In the genomic region with DNA sequence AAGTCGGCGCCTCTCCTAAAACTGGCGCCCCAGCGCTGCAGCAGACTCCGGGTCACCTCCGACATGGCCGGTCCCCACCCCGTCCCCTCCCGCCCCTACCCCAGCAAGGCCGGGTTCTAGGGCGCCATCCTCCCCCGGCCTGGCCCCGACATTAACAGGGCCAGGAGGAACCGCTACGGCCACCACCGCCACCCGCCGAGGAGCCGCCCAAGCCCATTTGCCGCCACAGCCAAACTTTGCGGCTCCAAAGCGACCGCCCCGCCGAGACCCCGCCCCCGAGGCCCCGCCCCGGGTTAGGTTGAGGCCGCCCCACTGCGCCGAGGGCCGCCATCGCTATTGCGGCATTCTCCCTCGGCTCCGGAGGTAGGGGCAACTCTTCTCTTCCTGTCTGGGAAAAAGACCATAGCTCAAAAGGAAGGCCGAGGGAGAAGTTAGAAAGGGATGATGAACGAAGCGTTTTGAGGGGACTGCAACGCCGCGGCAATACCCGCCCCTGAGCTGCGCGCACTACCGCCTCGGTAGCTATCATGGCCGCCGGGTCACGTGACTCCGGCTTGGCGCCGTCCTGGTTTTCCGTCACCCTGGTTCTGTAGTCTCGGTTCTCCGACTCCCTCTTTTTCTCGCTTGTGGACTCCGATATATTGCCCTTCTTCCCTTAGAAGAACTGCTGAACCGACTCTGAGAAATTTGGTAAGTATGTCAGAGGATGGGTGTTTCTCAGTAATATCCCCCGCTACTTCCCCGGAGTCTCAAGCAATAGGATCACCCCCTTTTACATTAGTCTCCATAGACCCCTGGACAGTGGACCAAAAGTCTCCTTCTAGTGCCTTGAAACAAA, we compare ENCODE assay signal across 8 cellular contexts. TPM values are rescaled to one million over a fixed set of nuclear protein-coding genes. Genes with fewer than 3 reads are reported as not detected.
DNase-seq lines count a peak whose midpoint lies in the region; ATAC-seq, FAIRE-seq and TF ChIP-seq lines count a peak whose summit lies in the region.

TSS of gene AIDA (minus strand) at position 239 of the 838 bp plus-strand sequence. CDS start at position 65, 174 bp downstream.
TSS of gene BROX (plus strand) at position 312 of the 838 bp plus-strand sequence. CDS start 3,136 bp downstream, outside the sequence.

- H3K4me3 ChIP-seq in AG10803 (ENCODE audit: low read length): peak within 1 kb of the TSS; percentile 79
- H3K4me3 ChIP-seq in keratinocyte (ENCODE audit: control insufficient read depth in 2 of 3, extremely low read depth in 1 of 3, insufficient read depth in 2 of 3, low read depth in 1 of 3, low read length in 3 of 3): peak within 1 kb of the TSS; percentile 89 to 98 (median 90)

- H3K27ac Mint-ChIP-seq in central memory CD8-positive, alpha-beta T cell (ENCODE audit: low read depth): peak within 1 kb of the TSS; percentile 97

- H3K79me2 ChIP-seq in keratinocyte (ENCODE audit: control insufficient read depth, insufficient read depth, low read length): peaks cover 56% of the 10 kb centered on the region

- TF ChIP-seq CTCF in AG10803 (conservative IDR thresholded peaks at IDR 0.05; ENCODE audit: low read length) (no peak), keratinocyte (optimal IDR thresholded peaks at IDR 0.05 in 1 of 3, IDR thresholded peaks at IDR 0.05 in 1 of 3, conservative IDR thresholded peaks at IDR 0.05 in 1 of 3; ENCODE audit: extremely low read depth in 1 of 3, insufficient read depth in 2 of 3, low read length in 3 of 3) (no peak)

- peak; percentile 81 for DNase-seq in AG10803 (ENCODE audit: low read depth)
- peak; percentile 72 for DNase-seq in NCI-H446 treated with DMSO at 0.1 percent for 48 hours (lab: John Stamatoyannopoulos, UW)
- peak; percentile 92 to 97 for DNase-seq in central memory CD8-positive, alpha-beta T cell (ENCODE audit: low spot score in 2 of 2)
- DNase-seq in keratinocyte (ENCODE audit: low read depth, low spot score): no peak
- peak; percentile 92 to 98 for DNase-seq in stimulated activated CD4-positive, alpha-beta T cell treated with anti-CD3 and anti-CD28 coated beads, Interleukin-15, amount 100 ng/mL, for 1 hour (ENCODE audit: low read depth in 1 of 2, low spot score in 1 of 2)

- H3K27me3 Mint-ChIP-seq in central memory CD8-positive, alpha-beta T cell: no peaks in the 10 kb centered on the region

- dilution Hi-C loops in keratinocyte (cut with MboI; ENCODE audit: extremely low pct_ligation_motif_present, low sequenced_read_pairs): no loop called here

- peak; percentile 66 for TF ChIP-seq POLR2A in GM19099 (IDR thresholded peaks at IDR 0.05; ENCODE audit: extremely low read depth, insufficient read length, low read depth)

- no peaks in the 10 kb centered on the region for H3K9me3 ChIP-seq in keratinocyte (ENCODE audit: control insufficient read depth, low read depth, low read length)

- peak within 1 kb of the TSS; percentile 99 for H3K4me3 Mint-ChIP-seq in central memory CD8-positive, alpha-beta T cell

- peak; percentile 59 for ATAC-seq in HG03378 (IDR thresholded peaks at IDR 0.05; ENCODE audit: unreplicated experiment)
- ATAC-seq in activated CD4-positive, CD25-positive, alpha-beta regulatory T cell treated with anti-CD3 and anti-CD28 coated beads, Interleukin-2, amount 50 U/mL, for 24 hours: peak; percentile 83 to 86
- peak; percentile 72 for ATAC-seq in central memory CD8-positive, alpha-beta T cell (replicated peaks; ENCODE audit: extremely low read depth, poor library complexity, severe bottlenecking)

- H3K27me3 ChIP-seq in keratinocyte (ENCODE audit: control insufficient read depth, extremely low read depth, insufficient read depth, low read length): no peaks in the 10 kb centered on the region

- peaks cover 4 to 5% of the 10 kb centered on the region in 2 experiments for H3K36me3 ChIP-seq in keratinocyte (ENCODE audit: control insufficient read depth in 2 of 2, extremely low read depth in 1 of 2, insufficient read depth in 2 of 2, low read length in 2 of 2)

- peak within 1 kb of the TSS; percentile 85 for H3K9ac ChIP-seq in keratinocyte (ENCODE audit: control insufficient read depth, extremely low read depth, insufficient read depth, low read length)

- no peaks in the 10 kb centered on the region for H4K20me1 ChIP-seq in keratinocyte (ENCODE audit: control insufficient read depth, extremely low read depth, insufficient read depth, low read length)

- H3K4me1 ChIP-seq in keratinocyte (ENCODE audit: control insufficient read depth, extremely low read depth, insufficient read depth, low read length): peaks cover 11% of the 10 kb centered on the region

- peaks cover 41% of the 10 kb centered on the region for H3K36me3 Mint-ChIP-seq in central memory CD8-positive, alpha-beta T cell (ENCODE audit: insufficient read depth)

- no peaks in the 10 kb centered on the region for H3K9me1 ChIP-seq in keratinocyte (ENCODE audit: control insufficient read depth, extremely low read depth, insufficient read depth, low read length)

- H3K27ac ChIP-seq in keratinocyte (ENCODE audit: control insufficient read depth, insufficient read depth, low read length): peak within 1 kb of the TSS; percentile 86

- H3K9me3 Mint-ChIP-seq in central memory CD8-positive, alpha-beta T cell: no peaks in the 10 kb centered on the region

- no peak for FAIRE-seq in keratinocyte (lab: Jason Lieb, UNC)

- peak within 1 kb of the TSS; percentile 93 for H3K4me2 ChIP-seq in keratinocyte (ENCODE audit: control insufficient read depth, extremely low read depth, insufficient read depth, low read depth, low read length)

- peak within 1 kb of the TSS; percentile 97 for H2AFZ ChIP-seq in keratinocyte (ENCODE audit: control insufficient read depth, low read length)

- peaks cover 56% of the 10 kb centered on the region for H3K4me1 Mint-ChIP-seq in central memory CD8-positive, alpha-beta T cell

RNA-seq across cellular contexts. Expression of gene AIDA, which starts in this region (rescaled TPM):
- polyA plus RNA-seq in keratinocyte: 53.4 to 86.8 TPM (median 55.4 TPM) in 3 replicates
- polyA plus RNA-seq in keratinocyte (2011; ENCODE audit: low read depth): 36.1 TPM
- polyA plus RNA-seq in keratinocyte (2011; cell fraction: cytosol; rRNA removed): 58.4 and 112 TPM in 2 replicates
- polyA plus RNA-seq in keratinocyte (2011; cell fraction: nucleus; rRNA removed): 18.9 and 23.2 TPM in 2 replicates
- polyA plus RNA-seq in keratinocyte (2012; ENCODE audit: low replicate concordance): 27.7 and 56.6 TPM in 2 replicates
- 32.0 to 86.8 TPM (median 49.4 TPM) in 3 replicates for polyA minus RNA-seq in keratinocyte
- 52.0 TPM for polyA minus RNA-seq in keratinocyte (2011; cell fraction: cytosol; rRNA and poly(A)+ RNA removed)
- polyA minus RNA-seq in keratinocyte (2011; cell fraction: nucleus; rRNA and poly(A)+ RNA removed): 12.5 and 20.9 TPM in 2 replicates

RNA-seq across cellular contexts. Expression of gene BROX, which starts in this region (rescaled TPM):
- 5.0 to 9.6 TPM (median 6.4 TPM) in 3 replicates for polyA plus RNA-seq in keratinocyte
- 21.6 TPM for polyA plus RNA-seq in keratinocyte (2011; ENCODE audit: low read depth)
- polyA plus RNA-seq in keratinocyte (2011; cell fraction: cytosol; rRNA removed): 5.9 and 10.1 TPM in 2 replicates
- polyA plus RNA-seq in keratinocyte (2011; cell fraction: nucleus; rRNA removed): 7.7 and 9.9 TPM in 2 replicates
- 26.0 and 26.5 TPM in 2 replicates for polyA plus RNA-seq in keratinocyte (2012; ENCODE audit: low replicate concordance)
- 5.0 to 15.0 TPM (median 5.4 TPM) in 3 replicates for polyA minus RNA-seq in keratinocyte
- polyA minus RNA-seq in keratinocyte (2011; cell fraction: cytosol; rRNA and poly(A)+ RNA removed): 7.5 TPM
- polyA minus RNA-seq in keratinocyte (2011; cell fraction: nucleus; rRNA and poly(A)+ RNA removed): 3.8 and 9.9 TPM in 2 replicates
